ENCODE assay signal across 2 cellular contexts in genomic region chr19:10335149-10336053, GRCh38.
TF ChIP-seq lines count a peak whose summit lies in the region.

No MANE protein-coding gene starts in this region.

TF ChIP-seq in HCT116, 20 proteins besides CTCF, POLR2A, EP300 and RAD21:
- TF ChIP-seq EGR1 (IDR thresholded peaks at IDR 0.05; ENCODE audit: low read depth) (no peak), JUND (IDR thresholded peaks at IDR 0.05) (no peak), MAX (IDR thresholded peaks at IDR 0.05) (no peak)

TF ChIP-seq in GM12878, 131 proteins besides CTCF, POLR2A, EP300 and RAD21:
- TF ChIP-seq CBX5 (IDR thresholded peaks at IDR 0.05; ENCODE audit: low read depth) (no peak), ZBTB33 (IDR thresholded peaks at IDR 0.05) (0 out of 2 replicates have a peak, but pooled peaks have one; percentile 48)
